ENCODE assay signal across 8 cellular contexts in genomic region chr19:17243854-17244617, GRCh38. TPM values are rescaled to one million over a fixed set of nuclear protein-coding genes. Genes with fewer than 3 reads are reported as not detected.
DNase-seq lines count a peak whose midpoint lies in the region; ATAC-seq, FAIRE-seq and TF ChIP-seq lines count a peak whose summit lies in the region.

No MANE protein-coding gene starts in this region.

- no peaks in the 10 kb centered on the region for H4K20me1 ChIP-seq in KMS-11 (ENCODE audit: insufficient read depth)

- H3K4me1 Mint-ChIP-seq in CD4-positive, CD25-positive, alpha-beta regulatory T cell, result peaks cover 0 to 12% (median 1%) of the 10 kb centered on the region in 4 donors

- peak overlapping the region; percentile 50 for H3K4me2 ChIP-seq in KMS-11

- no peak for FAIRE-seq in bronchial epithelial cell (lab: Jason Lieb, UNC)

- H3K27me3 Mint-ChIP-seq in CD4-positive, CD25-positive, alpha-beta regulatory T cell, result peaks cover 41% of the 10 kb centered on the region

- H3K9ac ChIP-seq in KMS-11, result no peak overlapping the region

- no peaks in the 10 kb centered on the region for H3K27me3 ChIP-seq in CD4-positive, CD25-positive, alpha-beta regulatory T cell (ENCODE audit: control insufficient read depth, insufficient read depth, low read length)
- H3K27me3 ChIP-seq in KMS-11 (ENCODE audit: insufficient read depth, low read depth), result no peaks in the 10 kb centered on the region
- H3K27me3 ChIP-seq in bronchial epithelial cell (ENCODE audit: control insufficient read depth, insufficient read depth, low read length), result no peaks in the 10 kb centered on the region
- H3K27me3 ChIP-seq in thoracic aorta (replicated peaks; ENCODE audit: insufficient read depth), result no peaks in the 10 kb centered on the region

- H3K4me3 ChIP-seq in CD4-positive, CD25-positive, alpha-beta regulatory T cell (ENCODE audit: low read depth, low read length), result no peak overlapping the region
- H3K4me3 ChIP-seq in KMS-11 (IDR thresholded peaks at IDR 0.05; ENCODE audit: insufficient read depth, low read depth, low read length) (no peak overlapping the region), bronchial epithelial cell (ENCODE audit: low read depth, low read length) (peak overlapping the region; percentile 78), thoracic aorta (peak overlapping the region; percentile 84)

- no peak overlapping the region for H2AFZ ChIP-seq in KMS-11 (ENCODE audit: low read depth)

- no peaks in the 10 kb centered on the region for H3K9me3 Mint-ChIP-seq in CD4-positive, CD25-positive, alpha-beta regulatory T cell

- H3K27ac Mint-ChIP-seq in CD4-positive, CD25-positive, alpha-beta regulatory T cell, result no peak overlapping the region

- no peak for ATAC-seq in CD4-positive, CD25-positive, alpha-beta regulatory T cell (ENCODE audit: low read depth in 2 of 2)
- ATAC-seq in left lobe of liver (peak; percentile 30), thoracic aorta (ENCODE audit: insufficient number of reproducible peaks, low FRiP score, low read depth) (no peak), HG02798 (IDR thresholded peaks at IDR 0.05; ENCODE audit: poor library complexity, unreplicated experiment) (no peak)

- H3K4me3 Mint-ChIP-seq in CD4-positive, CD25-positive, alpha-beta regulatory T cell, result peak overlapping the region; percentile 52 to 67 (median 64)

- no peaks in the 10 kb centered on the region for H3K79me2 ChIP-seq in KMS-11 (ENCODE audit: insufficient read depth, low read depth)

- H3K36me3 Mint-ChIP-seq in CD4-positive, CD25-positive, alpha-beta regulatory T cell, result no peaks in the 10 kb centered on the region

- TF ChIP-seq CTCF in KMS-11 (conservative IDR thresholded peaks at IDR 0.05; ENCODE audit: low read depth, low read length) (no peak), bronchial epithelial cell (IDR thresholded peaks at IDR 0.05; ENCODE audit: insufficient read depth, low read length, severe bottlenecking) (no peak), thoracic aorta (IDR thresholded peaks at IDR 0.05) (no peak)

- peaks cover 19% of the 10 kb centered on the region for H3K4me1 ChIP-seq in CD4-positive, CD25-positive, alpha-beta regulatory T cell (ENCODE audit: control insufficient read depth, insufficient read depth, low read length, poor library complexity, severe bottlenecking)
- H3K4me1 ChIP-seq in KMS-11 (ENCODE audit: low read depth, poor library complexity, severe bottlenecking) (peaks cover 10% of the 10 kb centered on the region), thoracic aorta (ENCODE audit: control insufficient read depth in 1 of 2, low read depth in 2 of 2) (peaks cover 18 to 40% of the 10 kb centered on the region in 2 donors)

- DNase-seq in CD4-positive, CD25-positive, alpha-beta regulatory T cell, result no peak
- DNase-seq in bronchial epithelial cell (ENCODE audit: low read depth) (no peak), left lobe of liver (ENCODE audit: low spot score) (peak; percentile 86), thoracic aorta (ENCODE audit: low spot score) (no peak), GOT3 (lab: John Stamatoyannopoulos, UW) (no peak), NCI-H2171 treated with DMSO at 0.1 percent for 48 hours (lab: John Stamatoyannopoulos, UW) (no peak)

- H3K9me3 ChIP-seq in CD4-positive, CD25-positive, alpha-beta regulatory T cell (ENCODE audit: control insufficient read depth in 2 of 2, low read length in 2 of 2), result no peaks in the 10 kb centered on the region
- H3K9me3 ChIP-seq in thoracic aorta, result no peaks in the 10 kb centered on the region

- H3K27ac ChIP-seq in CD4-positive, CD25-positive, alpha-beta regulatory T cell (ENCODE audit: insufficient read depth, low read length, poor library complexity, severe bottlenecking), result no peak overlapping the region
- H3K27ac ChIP-seq in KMS-11 (no peak overlapping the region), thoracic aorta (peak overlapping the region; percentile 75 to 87)

- H3K36me3 ChIP-seq in CD4-positive, CD25-positive, alpha-beta regulatory T cell (ENCODE audit: control insufficient read depth, insufficient read depth, low read length), result no peaks in the 10 kb centered on the region
- H3K36me3 ChIP-seq in KMS-11 (ENCODE audit: insufficient read depth) (no peaks in the 10 kb centered on the region), bronchial epithelial cell (ENCODE audit: control insufficient read depth, insufficient read depth, low read length) (peaks cover 6% of the 10 kb centered on the region), thoracic aorta (peaks cover 6% of the 10 kb centered on the region)

RNA-seq across cellular contexts. Expression of gene NR2F6, which starts 1.7 kb away (rescaled TPM):
- 0.52 TPM for total RNA-seq in CD4-positive, CD25-positive, alpha-beta regulatory T cell
- 1 to 10 TPM in 2 of 4 donors, under 1 TPM in 2; 0.81 to 3.2 (median 1.5) TPM for polyA plus RNA-seq in CD4-positive, CD25-positive, alpha-beta regulatory T cell
- 93.8 and 124 TPM in 2 replicates for total RNA-seq in bronchial epithelial cell
- total RNA-seq in left lobe of liver, result 126 TPM
- 10 to 100 TPM; 42.0 to 68.1 TPM for total RNA-seq in thoracic aorta

RNA-seq across cellular contexts. Expression of gene OCEL1, which starts 18.0 kb away (rescaled TPM):
- total RNA-seq in CD4-positive, CD25-positive, alpha-beta regulatory T cell, result 23.3 TPM
- 10 to 100 TPM; 34.0 to 51.0 (median 47.1) TPM for polyA plus RNA-seq in CD4-positive, CD25-positive, alpha-beta regulatory T cell
- total RNA-seq in bronchial epithelial cell (2.0 and 3.2 TPM in 2 replicates), left lobe of liver (63.0 TPM), thoracic aorta (10 to 100 TPM; 12.4 to 13.3 TPM)

RNA-seq across cellular contexts. Expression of gene USHBP1, which starts 20.5 kb away (rescaled TPM):
- total RNA-seq in CD4-positive, CD25-positive, alpha-beta regulatory T cell, result not detected
- not detected for polyA plus RNA-seq in CD4-positive, CD25-positive, alpha-beta regulatory T cell
- total RNA-seq in bronchial epithelial cell (0.13 TPM in 1 of 2 replicates, not detected in the other), left lobe of liver (1.6 TPM), thoracic aorta (1 to 10 TPM; 3.5 to 4.0 TPM)

RNA-seq across cellular contexts. Expression of gene BABAM1, which starts 23.2 kb away (rescaled TPM):
- total RNA-seq in CD4-positive, CD25-positive, alpha-beta regulatory T cell, result 82.3 TPM
- polyA plus RNA-seq in CD4-positive, CD25-positive, alpha-beta regulatory T cell, result 100 to 1,000 TPM; 111 to 140 (median 124) TPM
- total RNA-seq in bronchial epithelial cell (45.8 and 60.9 TPM in 2 replicates), left lobe of liver (41.0 TPM), thoracic aorta (10 to 100 TPM; 55.2 to 87.2 TPM)

RNA-seq across cellular contexts. Expression of gene USE1, which starts 28.9 kb away (rescaled TPM):
- total RNA-seq in CD4-positive, CD25-positive, alpha-beta regulatory T cell, result 27.1 TPM
- 10 to 100 TPM; 43.9 to 53.7 (median 50.1) TPM for polyA plus RNA-seq in CD4-positive, CD25-positive, alpha-beta regulatory T cell
- 8.3 and 11.8 TPM in 2 replicates for total RNA-seq in bronchial epithelial cell
- 19.9 TPM for total RNA-seq in left lobe of liver
- total RNA-seq in thoracic aorta, result 10 to 100 TPM; 11.5 to 13.7 TPM

Comparison
In these comparisons a context has a peak if more than half of its experiments do, and no peak if none do; other contexts are left out.
1. H3K27ac ChIP-seq: peak in thoracic aorta (2 of 2); none in CD4-positive, CD25-positive, alpha-beta regulatory T cell (single experiment) and KMS-11 (single experiment).
2. H3K4me3 ChIP-seq: peak in bronchial epithelial cell (single experiment) and thoracic aorta (single experiment); none in CD4-positive, CD25-positive, alpha-beta regulatory T cell (single experiment) and KMS-11 (single experiment).
3. RNA of gene NR2F6, which starts 1.7 kb away (total RNA-seq): 126 TPM in left lobe of liver (single experiment), 93.8 to 124 TPM in bronchial epithelial cell and 42.0 to 68.1 TPM in thoracic aorta; 0.52 TPM in CD4-positive, CD25-positive, alpha-beta regulatory T cell (single experiment); every median in the first group is over 10 times any median in the second.